In genomic region chr10:110430369-110431273, GRCh38 we compare ENCODE assay signal across 11 cellular contexts.
A peak's percentile ranks its signal among the peaks of the same experiment; 100 is the strongest.
DNase-seq lines count a peak whose midpoint lies in the region; ATAC-seq and TF ChIP-seq lines count a peak whose summit lies in the region.
"Had no signal": no experiment of that assay in that cellular context is flagged by ENCODE, and none has a peak within 500 bp of the region (broad histone marks: within the 10 kb centered on the region; RNA-seq: fewer than 3 reads in every experiment).

No MANE protein-coding gene starts in this region.

- peaks cover 3 to 12% (median 3%) of the 10 kb centered on the region in 3 donors for H3K27me3 Mint-ChIP-seq in CD14-positive monocyte (ENCODE audit: low read depth in 3 of 3)
- no peaks in the 10 kb centered on the region for H3K27me3 Mint-ChIP-seq in endodermal cell (ENCODE audit: insufficient read depth)
- H3K27me3 Mint-ChIP-seq: CD4-positive, CD25-positive, alpha-beta regulatory T cell had no signal

- DNase-seq in CD14-positive monocyte (ENCODE audit: low spot score) = peak; percentile 53
- DNase-seq in HCT116 (ENCODE audit: low read depth, low spot score) = no peak
- DNase-seq in endodermal cell = peak; percentile 42
- no peak for DNase-seq in mucosa of descending colon
- DNase-seq in NCI-H2029 treated with DMSO at 0.1 percent for 48 hours (lab: John Stamatoyannopoulos, UW) = no peak
- DNase-seq in COLO829 (ENCODE audit: low spot score) = no peak
- DNase-seq: body of pancreas; CD4-positive, CD25-positive, alpha-beta regulatory T cell; NCI-H526; testis had no signal

- H3K36me3 Mint-ChIP-seq in CD14-positive monocyte = peaks cover 0 to 3% of the 10 kb centered on the region in 2 donors
- no peaks in the 10 kb centered on the region for H3K36me3 Mint-ChIP-seq in endodermal cell (ENCODE audit: low read depth)

- H3K4me3 ChIP-seq in HCT116 (replicated peaks in 1 of 2; ENCODE audit: low read depth in 1 of 2, low read length in 2 of 2) (no peak overlapping the region), endodermal cell (ENCODE audit: low read length) (no peak overlapping the region), mucosa of descending colon (no peak overlapping the region)
- H3K4me3 ChIP-seq: body of pancreas, testis had no signal

- no peak overlapping the region for H3K27ac ChIP-seq in HCT116 (ENCODE audit: low read depth, low read length)
- H3K27ac ChIP-seq in endodermal cell (ENCODE audit: low read depth, low read length) = no peak overlapping the region
- H3K27ac ChIP-seq: body of pancreas, testis had no signal

- H3K9me3 Mint-ChIP-seq in CD14-positive monocyte (peaks cover 0 to 6% (median 0%) of the 10 kb centered on the region in 7 donors), endodermal cell (no peaks in the 10 kb centered on the region)

- H3K9me2 ChIP-seq in HCT116 (ENCODE audit: insufficient read depth) = no peaks in the 10 kb centered on the region

- TF ChIP-seq POLR2A in HCT116 (IDR thresholded peaks at IDR 0.05; ENCODE audit: borderline replicate concordance, extremely low read depth, insufficient read depth, insufficient read length) = no peak

- H4K20me1 ChIP-seq in HCT116 (ENCODE audit: insufficient read depth) = no peaks in the 10 kb centered on the region

- ATAC-seq in HCT116 (peak; percentile 43), mucosa of descending colon (peak; percentile 20), GM18519 (IDR thresholded peaks at IDR 0.05; ENCODE audit: low FRiP score, unreplicated experiment) (no peak)
- ATAC-seq: body of pancreas had no signal

- peaks cover 0 to 5% of the 10 kb centered on the region in 2 experiments; a peak in 1 of 4 replicates for H3K9me3 ChIP-seq in HCT116 (ENCODE audit: control insufficient read depth in 1 of 2, insufficient read depth in 1 of 2, low read depth in 1 of 2, low read length in 2 of 2)
- H3K9me3 ChIP-seq in endodermal cell (ENCODE audit: control insufficient read depth, low read length) = no peaks in the 10 kb centered on the region
- H3K9me3 ChIP-seq in mucosa of descending colon = no peaks in the 10 kb centered on the region
- H3K9me3 ChIP-seq: body of pancreas, testis had no signal

- 90 to 92% methylated on average over 11 to 13 of the region's 13 CpGs for WGBS in endodermal cell (ENCODE audit: insufficient coverage in 1 of 2, insufficient read length in 1 of 2), 2 experiments

- TF ChIP-seq CTCF in CD14-positive monocyte (IDR thresholded peaks at IDR 0.05) (no peak), HCT116 (IDR thresholded peaks at IDR 0.05 in 2 of 3, conservative IDR thresholded peaks at IDR 0.05 in 1 of 3; ENCODE audit: borderline replicate concordance in 1 of 3, insufficient read depth in 1 of 3, low read depth in 2 of 3, low read length in 2 of 3) (no peak), endodermal cell (conservative IDR thresholded peaks at IDR 0.05) (no peak), mucosa of descending colon (IDR thresholded peaks at IDR 0.05) (no peak)

- intact Hi-C loops in CD14-positive monocyte (cut with micrococcal nuclease) = no loop called here
- intact Hi-C loops in HCT116 (cut with micrococcal nuclease) = no loop called here
- intact Hi-C loops in mucosa of descending colon (cut with DNase I, micrococcal nuclease) = no loop called here

- peak overlapping the region in 5 of 7 donors; percentile 16 to 83 (median 34) for H3K27ac Mint-ChIP-seq in CD14-positive monocyte
- H3K27ac Mint-ChIP-seq in endodermal cell = no peak overlapping the region
- H3K27ac Mint-ChIP-seq: CD4-positive, CD25-positive, alpha-beta regulatory T cell had no signal

- H3K4me1 Mint-ChIP-seq in CD14-positive monocyte = peaks cover 53% of the 10 kb centered on the region
- peaks cover 12% of the 10 kb centered on the region for H3K4me1 Mint-ChIP-seq in endodermal cell

- BruUV-seq in HCT116 (replicated peaks; lab: Mats Ljungman, UMichigan) = no TSS peak

- H3K27me3 ChIP-seq in HCT116 (ENCODE audit: insufficient read depth, low read length) = no peaks in the 10 kb centered on the region
- H3K27me3 ChIP-seq in endodermal cell (ENCODE audit: control insufficient read depth, insufficient read depth, low read length, poor library complexity, severe bottlenecking) = no peaks in the 10 kb centered on the region
- H3K27me3 ChIP-seq: body of pancreas, testis had no signal

- peak overlapping the region; percentile 65 for H2AFZ ChIP-seq in HCT116 (ENCODE audit: low read depth, low read length, poor library complexity, severe bottlenecking)

- CTCF ChIA-PET in HCT116 (lab: Charles Lee) = interaction anchor here (0.8 kb wide), 1 partner anchor 116 kb away, joined by 3 read pairs; no protein-coding TSS in a partner anchor

- TF ChIP-seq RAD21 in HCT116 (IDR thresholded peaks at IDR 0.05; ENCODE audit: low read depth) = no peak

- RAD21 ChIA-PET in HCT116 (lab: Charles Lee; ENCODE audit: low non-redundant PET in 1 of 2, low total read pairs in 2 of 2, uncharacterized antibody in 2 of 2, unreplicated experiment in 2 of 2) = interaction anchor here in 1 of 2 experiments (1.0 kb wide), 1 partner anchor 77 kb away, joined by 3 read pairs; no protein-coding TSS in a partner anchor

- no peaks in the 10 kb centered on the region for H3K79me2 ChIP-seq in HCT116 (ENCODE audit: insufficient read depth, low read length)

- H3K9ac ChIP-seq in HCT116 (ENCODE audit: low read length) (peak overlapping the region; percentile 1; the same call in 1 of the 2 replicates), endodermal cell (ENCODE audit: extremely low read depth, low read length, poor library complexity, severe bottlenecking) (no peak overlapping the region)

- H3K4me1 ChIP-seq in HCT116 (ENCODE audit: control insufficient read depth in 1 of 2, insufficient read depth in 2 of 2, low read length in 2 of 2) = peaks cover 32 to 75% of the 10 kb centered on the region in 2 experiments
- no peaks in the 10 kb centered on the region for H3K4me1 ChIP-seq in endodermal cell (ENCODE audit: control insufficient read depth, insufficient read depth, low read length)
- peaks cover 4% of the 10 kb centered on the region for H3K4me1 ChIP-seq in mucosa of descending colon (ENCODE audit: low read depth)
- H3K4me1 ChIP-seq: testis had no signal

- H3K4me2 ChIP-seq in HCT116 (ENCODE audit: low read length) = peak overlapping the region; percentile 24

- POLR2A ChIA-PET in HCT116 (lab: Charles Lee) = interaction anchor here (1.1 to 3.2 kb wide), 8 partner anchors 10 to 96 kb away, joined by 3 to 10 read pairs (median 3); partner anchors contain the start of gene DUSP5

- H3K36me3 ChIP-seq in HCT116 (ENCODE audit: control insufficient read depth in 1 of 2, insufficient read depth in 2 of 2, low read length in 2 of 2) (no peaks in the 10 kb centered on the region), endodermal cell (ENCODE audit: control insufficient read depth, insufficient read depth, low read length) (no peaks in the 10 kb centered on the region), mucosa of descending colon (ENCODE audit: low read depth) (no peaks in the 10 kb centered on the region)

- H3K4me3 Mint-ChIP-seq in CD14-positive monocyte (no peak overlapping the region), endodermal cell (no peak overlapping the region)

TF ChIP-seq in HCT116, 20 proteins besides CTCF, POLR2A, EP300 and RAD21:
- no peak for TF ChIP-seq EZH2 (IDR thresholded peaks at IDR 0.05)
- peak; percentile 47; the same call in 1 of the 2 replicates for TF ChIP-seq POLR2AphosphoS5 (IDR thresholded peaks at IDR 0.05; ENCODE audit: low read depth, low read length)
- TF ChIP-seq, protein P1, sequence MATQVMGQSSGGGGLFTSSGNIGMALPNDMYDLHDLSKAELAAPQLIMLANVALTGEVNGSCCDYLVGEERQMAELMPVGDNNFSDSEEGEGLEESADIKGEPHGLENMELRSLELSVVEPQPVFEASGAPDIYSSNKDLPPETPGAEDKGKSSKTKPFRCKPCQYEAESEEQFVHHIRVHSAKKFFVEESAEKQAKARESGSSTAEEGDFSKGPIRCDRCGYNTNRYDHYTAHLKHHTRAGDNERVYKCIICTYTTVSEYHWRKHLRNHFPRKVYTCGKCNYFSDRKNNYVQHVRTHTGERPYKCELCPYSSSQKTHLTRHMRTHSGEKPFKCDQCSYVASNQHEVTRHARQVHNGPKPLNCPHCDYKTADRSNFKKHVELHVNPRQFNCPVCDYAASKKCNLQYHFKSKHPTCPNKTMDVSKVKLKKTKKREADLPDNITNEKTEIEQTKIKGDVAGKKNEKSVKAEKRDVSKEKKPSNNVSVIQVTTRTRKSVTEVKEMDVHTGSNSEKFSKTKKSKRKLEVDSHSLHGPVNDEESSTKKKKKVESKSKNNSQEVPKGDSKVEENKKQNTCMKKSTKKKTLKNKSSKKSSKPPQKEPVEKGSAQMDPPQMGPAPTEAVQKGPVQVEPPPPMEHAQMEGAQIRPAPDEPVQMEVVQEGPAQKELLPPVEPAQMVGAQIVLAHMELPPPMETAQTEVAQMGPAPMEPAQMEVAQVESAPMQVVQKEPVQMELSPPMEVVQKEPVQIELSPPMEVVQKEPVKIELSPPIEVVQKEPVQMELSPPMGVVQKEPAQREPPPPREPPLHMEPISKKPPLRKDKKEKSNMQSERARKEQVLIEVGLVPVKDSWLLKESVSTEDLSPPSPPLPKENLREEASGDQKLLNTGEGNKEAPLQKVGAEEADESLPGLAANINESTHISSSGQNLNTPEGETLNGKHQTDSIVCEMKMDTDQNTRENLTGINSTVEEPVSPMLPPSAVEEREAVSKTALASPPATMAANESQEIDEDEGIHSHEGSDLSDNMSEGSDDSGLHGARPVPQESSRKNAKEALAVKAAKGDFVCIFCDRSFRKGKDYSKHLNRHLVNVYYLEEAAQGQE (IDR thresholded peaks at IDR 0.05; ENCODE audit: low read depth) = no peak
- no peak for TF ChIP-seq SIN3A (IDR thresholded peaks at IDR 0.05; ENCODE audit: low read depth)
- TF ChIP-seq EZH2phosphoT487 (IDR thresholded peaks at IDR 0.05; ENCODE audit: borderline replicate concordance) = no peak
- no peak for TF ChIP-seq EGR1 (IDR thresholded peaks at IDR 0.05; ENCODE audit: low read depth)
- no peak for TF ChIP-seq CEBPB (IDR thresholded peaks at IDR 0.05; ENCODE audit: low read depth)
- TF ChIP-seq JUND (IDR thresholded peaks at IDR 0.05) = no peak
- TF ChIP-seq, protein P2, sequence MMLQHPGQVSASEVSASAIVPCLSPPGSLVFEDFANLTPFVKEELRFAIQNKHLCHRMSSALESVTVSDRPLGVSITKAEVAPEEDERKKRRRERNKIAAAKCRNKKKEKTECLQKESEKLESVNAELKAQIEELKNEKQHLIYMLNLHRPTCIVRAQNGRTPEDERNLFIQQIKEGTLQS (IDR thresholded peaks at IDR 0.05) = no peak

Comparison
In these comparisons a context has a peak if more than half of its experiments do, and no peak if none do; other contexts are left out.
1. DNase-seq: peak in CD14-positive monocyte (single experiment) and endodermal cell (single experiment); none in HCT116 (single experiment), mucosa of descending colon (0 of 3), NCI-H2029 treated with DMSO at 0.1 percent for 48 hours (single experiment) and COLO829 (single experiment).